Comparison of ENCODE assay signal across 20 cellular contexts in the genomic region with DNA sequence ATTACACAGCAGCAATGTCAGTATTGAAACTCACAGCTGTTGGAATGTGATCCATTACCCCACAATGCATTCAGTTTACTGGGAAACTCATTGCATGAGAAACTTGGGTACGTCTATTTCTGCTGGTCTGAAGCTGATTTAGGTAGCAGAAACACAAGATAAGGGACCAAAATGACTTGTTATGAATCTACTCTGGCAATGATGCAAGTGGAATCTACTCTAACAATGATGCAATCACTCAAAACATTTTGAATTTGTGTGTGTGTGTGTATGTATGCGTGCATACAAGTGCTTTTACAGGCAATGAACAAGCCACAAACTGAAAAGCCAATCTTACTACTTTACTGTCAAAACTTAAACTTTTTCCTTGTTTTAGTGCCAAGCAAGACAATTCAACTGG.
DNase-seq lines count a peak whose midpoint lies in the region; ATAC-seq, FAIRE-seq and TF ChIP-seq lines count a peak whose summit lies in the region.
"Had no signal": no experiment of that assay in that cellular context is flagged by ENCODE, and none has a peak within 500 bp of the region (broad histone marks: within the 10 kb centered on the region; RNA-seq: fewer than 3 reads in every experiment).

No MANE protein-coding gene starts in this region.

- H3K27me3 ChIP-seq in IMR-90 (ENCODE audit: control insufficient read depth, insufficient read depth, low read length) (no peaks in the 10 kb centered on the region), K562 (ENCODE audit: control insufficient read depth in 2 of 2, insufficient read depth in 2 of 2, low read length in 2 of 2) (no peaks in the 10 kb centered on the region)

- no peaks in the 10 kb centered on the region for H3K36me3 Mint-ChIP-seq in stimulated activated effector memory CD8-positive, alpha-beta T cell treated with anti-CD3 and anti-CD28 coated beads, Interleukin-12 subunit alpha, Interleukin-12 subunit beta, amount 100 ng/mL, for 72 hours
- H3K36me3 Mint-ChIP-seq: CD4-positive, alpha-beta memory T cell had no signal

- intact Hi-C loops in IMR-90 (cut with micrococcal nuclease) = no loop called here
- intact Hi-C loops in K562 (cut with micrococcal nuclease) = no loop called here

- H3K9ac ChIP-seq in IMR-90 (ENCODE audit: low read depth, low read length) (no peak overlapping the region), K562 (ENCODE audit: insufficient read depth in 1 of 2, low read depth in 2 of 2, low read length in 2 of 2) (no peak overlapping the region)

- H3K36me3 ChIP-seq in IMR-90 (ENCODE audit: control insufficient read depth, insufficient read depth, low read length) (no peaks in the 10 kb centered on the region), K562 (ENCODE audit: control insufficient read depth, insufficient read depth, low read length) (peaks cover 16% of the 10 kb centered on the region)

- no peaks in the 10 kb centered on the region for H4K20me1 ChIP-seq in IMR-90 (ENCODE audit: insufficient read depth, low read length)
- no peaks in the 10 kb centered on the region for H4K20me1 ChIP-seq in K562 (replicated peaks; ENCODE audit: control insufficient read depth, insufficient read depth, low read length)

- H2BK20ac ChIP-seq in IMR-90 (ENCODE audit: low read depth, low read length) = no peak overlapping the region

- ATAC-seq in IMR-90 (ENCODE audit: low read depth) (no peak), K562 (peak; percentile 46; the same call in 2 of the 3 replicates), GM18861 (IDR thresholded peaks at IDR 0.05; ENCODE audit: unreplicated experiment) (no peak)
- ATAC-seq in stimulated activated effector memory CD8-positive, alpha-beta T cell treated with anti-CD3 and anti-CD28 coated beads, Interleukin-12 subunit alpha, Interleukin-12 subunit beta, amount 100 ng/mL, for 72 hours = no peak
- ATAC-seq: A549, GM23338 had no signal

- H3K4me3 Mint-ChIP-seq in stimulated activated effector memory CD8-positive, alpha-beta T cell treated with anti-CD3 and anti-CD28 coated beads, Interleukin-12 subunit alpha, Interleukin-12 subunit beta, amount 100 ng/mL, for 72 hours = no peak overlapping the region
- H3K4me3 Mint-ChIP-seq: CD4-positive, alpha-beta memory T cell; GM23338; H9; HFFc6 had no signal

- H2AFZ ChIP-seq in IMR-90 (replicated peaks; ENCODE audit: low read length, poor library complexity) (no peak overlapping the region), K562 (ENCODE audit: low read depth, low read length) (no peak overlapping the region)
- H2AFZ ChIP-seq: GM23338 had no signal

- in situ Hi-C loops in IMR-90 (cut with MboI; ENCODE audit: low sequenced_read_pairs) = no loop called here
- in situ Hi-C loops in K562 (cut with MboI) = no loop called here

- WGBS in IMR-90 (ENCODE audit: extremely low coverage in 2 of 2, insufficient read length in 1 of 2), 2 experiments = no CpG with 5 or more reads among the region's 2 CpGs
- 50% methylated on average over 2 of the region's 2 CpGs for WGBS in K562 (ENCODE audit: insufficient coverage, low coverage, missing lambda C conversion rate)

- no peak overlapping the region for H2BK15ac ChIP-seq in IMR-90 (ENCODE audit: low read depth, low read length)

- TF ChIP-seq CTCF in D721Med (IDR thresholded peaks at IDR 0.05; ENCODE audit: insufficient read depth, missing control alignments) (no peak), IMR-90 (conservative IDR thresholded peaks at IDR 0.05; ENCODE audit: low read depth, low read length) (no peak), K562 (IDR thresholded peaks at IDR 0.05 in 2 of 3, conservative IDR thresholded peaks at IDR 0.05 in 1 of 3; ENCODE audit: insufficient read depth in 2 of 3, low read depth in 1 of 3, low read length in 3 of 3) (no peak)

- no peak overlapping the region for H3K23ac ChIP-seq in IMR-90 (ENCODE audit: low read depth, low read length)

- H3K4me2 ChIP-seq in IMR-90 (ENCODE audit: low read depth, low read length) (no peak overlapping the region), K562 (ENCODE audit: insufficient read depth, low read length) (no peak overlapping the region)
- H3K4me2 ChIP-seq: A549, GM23338 had no signal

- H4K5ac ChIP-seq in IMR-90 (ENCODE audit: low read depth, low read length) = no peak overlapping the region

- no peak overlapping the region for H3K14ac ChIP-seq in IMR-90 (replicated peaks; ENCODE audit: low read depth, low read length)

- peaks cover 6% of the 10 kb centered on the region for H3K9me3 Mint-ChIP-seq in stimulated activated effector memory CD8-positive, alpha-beta T cell treated with anti-CD3 and anti-CD28 coated beads, Interleukin-12 subunit alpha, Interleukin-12 subunit beta, amount 100 ng/mL, for 72 hours
- H3K9me3 Mint-ChIP-seq: GM23338 had no signal

- no peak for TF ChIP-seq RAD21 in IMR-90 (IDR thresholded peaks at IDR 0.05; ENCODE audit: low read length)
- no peak for TF ChIP-seq RAD21 in K562 (CRISPR knock-in tag; conservative IDR thresholded peaks at IDR 0.05 in 1 of 2, IDR thresholded peaks at IDR 0.05 in 1 of 2)

- CTCF ChIA-PET in IMR-90 (lab: Yijun Ruan, JAX) = no interaction called here
- CTCF ChIA-PET in K562 (lab: Yijun Ruan, JAX; ENCODE audit: low intra/inter-chr PET ratio) = no interaction called here

- no peak overlapping the region for H3K18ac ChIP-seq in IMR-90 (ENCODE audit: low read depth, low read length)

- no peak for DNase-seq in D721Med (ENCODE audit: insufficient read length, low spot score)
- no peak for DNase-seq in IMR-90
- DNase-seq in K562 (ENCODE audit: extremely low read depth in 1 of 4, low spot score in 3 of 4) = no peak
- no peak for DNase-seq in urothelium cell line (ENCODE audit: low spot score)
- no peak for DNase-seq in stimulated activated effector memory CD8-positive, alpha-beta T cell treated with anti-CD3 and anti-CD28 coated beads, Interleukin-12 subunit alpha, Interleukin-12 subunit beta, amount 100 ng/mL, for 72 hours (ENCODE audit: low spot score in 2 of 2)
- DNase-seq in medulla oblongata (ENCODE audit: extremely low spot score) = no peak
- DNase-seq: 8988T; C1 segment of cervical spinal cord; Calu3; CD4-positive, alpha-beta memory T cell; COR-L47; DMS153; DND-41; H9; HFFc6 had no signal

- TF ChIP-seq POLR2A in IMR-90 (IDR thresholded peaks at IDR 0.05; ENCODE audit: low read depth, low read length) (no peak), K562 (conservative IDR thresholded peaks at IDR 0.05) (no peak)

- no peaks in the 10 kb centered on the region for H3K79me2 ChIP-seq in K562 (ENCODE audit: control insufficient read depth, insufficient read depth, low read length)

- H2AK9ac ChIP-seq in IMR-90 (replicated peaks; ENCODE audit: low read depth, low read length, poor library complexity) = no peak overlapping the region

- dilution Hi-C loops in IMR-90 (cut with HindIII; ENCODE audit: low sequenced_read_pairs, unreplicated experiment) = no loop called here

- no peak overlapping the region for H3K56ac ChIP-seq in IMR-90 (ENCODE audit: extremely low read depth, insufficient read depth, low read length)

- H3K4me3 ChIP-seq in IMR-90 (ENCODE audit: insufficient read depth, low read depth, low read length) (no peak overlapping the region), K562 (no peak overlapping the region)
- H3K4me3 ChIP-seq: A549, GM23338 had no signal

- no peaks in the 10 kb centered on the region for H3K79me1 ChIP-seq in IMR-90 (ENCODE audit: low read depth in 1 of 2, low read length in 2 of 2)

- no TSS peak for BruUV-seq in IMR-90 (replicated peaks; lab: Mats Ljungman, UMichigan)
- no TSS peak for BruUV-seq in K562 (replicated peaks; lab: Mats Ljungman, UMichigan)

- H2BK120ac ChIP-seq in IMR-90 (ENCODE audit: low read depth, low read length) = no peak overlapping the region

- H3K4ac ChIP-seq in IMR-90 (ENCODE audit: low read depth, low read length) = no peak overlapping the region

- 0 out of 2 replicates have a peak, but pooled peaks have one; percentile 8 for TF ChIP-seq EP300 in K562 (IDR thresholded peaks at IDR 0.05; ENCODE audit: low read length)

- H4K91ac ChIP-seq in IMR-90 (ENCODE audit: insufficient read depth, low read depth, low read length) = no peak overlapping the region

- peak; percentile 41 for FAIRE-seq in D721Med (lab: Jason Lieb, UNC)
- no peak for FAIRE-seq in K562 (lab: Jason Lieb, UNC)
- FAIRE-seq in urothelium cell line (lab: Jason Lieb, UNC) = peak; percentile 96
- FAIRE-seq: A549, GM12892, GM19239 had no signal

- no peak overlapping the region for H3K27ac ChIP-seq in IMR-90 (ENCODE audit: insufficient read depth, low read length)
- no peak overlapping the region for H3K27ac ChIP-seq in K562 (ENCODE audit: extremely low read depth, low read depth, low read length)
- H3K27ac ChIP-seq: A549 had no signal

- no peak overlapping the region for H2AK5ac ChIP-seq in IMR-90 (ENCODE audit: low read depth, low read length)

- H4K8ac ChIP-seq in IMR-90 (ENCODE audit: low read depth in 2 of 2, low read length in 2 of 2) = no peak overlapping the region

- no peaks in the 10 kb centered on the region for H3K4me1 Mint-ChIP-seq in stimulated activated effector memory CD8-positive, alpha-beta T cell treated with anti-CD3 and anti-CD28 coated beads, Interleukin-12 subunit alpha, Interleukin-12 subunit beta, amount 100 ng/mL, for 72 hours
- H3K4me1 Mint-ChIP-seq: CD4-positive, alpha-beta memory T cell; GM23338; H9 had no signal

- POLR2A ChIA-PET in IMR-90 (lab: Charles Lee; ENCODE audit: unreplicated experiment) = no interaction called here
- POLR2A ChIA-PET in K562 (lab: Yijun Ruan, JAX) = no interaction called here

- no peaks in the 10 kb centered on the region for H3K4me1 ChIP-seq in IMR-90 (ENCODE audit: control insufficient read depth, insufficient read depth, low read length)
- H3K4me1 ChIP-seq in K562 (replicated peaks in 1 of 2; ENCODE audit: control insufficient read depth in 2 of 2, insufficient read depth in 2 of 2, low read length in 2 of 2) = no peaks in the 10 kb centered on the region; a peak in 1 of 5 replicates
- H3K4me1 ChIP-seq: A549 had no signal

- no peaks in the 10 kb centered on the region for H3K9me1 ChIP-seq in IMR-90 (ENCODE audit: insufficient read depth, low read length)
- H3K9me1 ChIP-seq in K562 (ENCODE audit: control insufficient read depth, insufficient read depth, low read length) = no peaks in the 10 kb centered on the region

- H2BK5ac ChIP-seq in IMR-90 (ENCODE audit: low read depth, low read length, poor library complexity, severe bottlenecking) = no peak overlapping the region

- peaks cover 8% of the 10 kb centered on the region for H3K9me3 ChIP-seq in IMR-90 (ENCODE audit: control insufficient read depth, insufficient read depth, low read length)
- no peaks in the 10 kb centered on the region for H3K9me3 ChIP-seq in K562 (replicated peaks; ENCODE audit: control insufficient read depth, insufficient read depth, low read depth, low read length)
- H3K9me3 ChIP-seq: A549 had no signal

- no peak overlapping the region for H3K27ac Mint-ChIP-seq in stimulated activated effector memory CD8-positive, alpha-beta T cell treated with anti-CD3 and anti-CD28 coated beads, Interleukin-12 subunit alpha, Interleukin-12 subunit beta, amount 100 ng/mL, for 72 hours
- H3K27ac Mint-ChIP-seq: CD4-positive, alpha-beta memory T cell; GM23338; H9; HFFc6 had no signal

TF ChIP-seq in IMR-90, 13 proteins besides CTCF, POLR2A, EP300 and RAD21 (continues in another document):
- peak; percentile 10; the same call in 1 of the 2 replicates for TF ChIP-seq CEBPB (IDR thresholded peaks at IDR 0.05; ENCODE audit: low read depth, low read length)

TF ChIP-seq in K562, 482 proteins besides CTCF, POLR2A, EP300 and RAD21 (continues in another document):
- TF ChIP-seq TRIM24 (IDR thresholded peaks at IDR 0.05) = peak; percentile 81 to 90; a peak in 2 of 4 replicates
